In genomic region chr10:117353700-117354099, GRCh38 we compare ENCODE assay signal across 1 cellular context.
A peak's percentile ranks its signal among the peaks of the same experiment; 100 is the strongest.
TF ChIP-seq lines count a peak whose summit lies in the region.

No MANE protein-coding gene starts in this region.

TF ChIP-seq in HepG2, 621 proteins besides CTCF, POLR2A, EP300 and RAD21:
- no peak for TF ChIP-seq WIZ (CRISPR knock-in tag; IDR thresholded peaks at IDR 0.05)
- peak; percentile 45 for TF ChIP-seq HNRNPK (IDR thresholded peaks at IDR 0.05; ENCODE audit: low read depth, low read length, poor library complexity, severe bottlenecking)
- no peak for TF ChIP-seq ZBTB37 (CRISPR knock-in tag; IDR thresholded peaks at IDR 0.05)
